Comparison of ENCODE assay signal across 20 cellular contexts in genomic region chr14:90743826-90744225, GRCh38.
"Had no signal": no experiment of that assay in that cellular context is flagged by ENCODE, and none has a peak within 500 bp of the region (broad histone marks: within the 10 kb centered on the region; RNA-seq: fewer than 3 reads in every experiment).

No MANE protein-coding gene starts in this region.

- H3K4me3 ChIP-seq: SJSA1, suprapubic skin had no signal

- H3K27ac Mint-ChIP-seq: activated B cell treated with CpG ODN at 0.5 μM for 24 hours; activated naive CD4-positive, alpha-beta T cell treated with anti-CD3 and anti-CD28 coated beads, Interleukin-2, amount 50 U/mL, for 72 hours; dendritic cell treated with granulocyte-macrophage colony-stimulating factor and Interleukin-4, amounts not matched to agents 40 ng/mL and 50 ng/mL, for 4 days; nephron progenitor cell; T-helper 2 cell treated with Interferon-gamma antibody and Interleukin-4, amounts not matched to agents 5 μg/mL and 100 μg/mL, for 36 hours had no signal

- H3K4me3 Mint-ChIP-seq: activated B cell treated with CpG ODN at 0.5 μM for 24 hours; activated T-cell treated with anti-CD3 and anti-CD28 coated beads, Interleukin-2, amount 50 U/mL, for 72 hours; brain; dendritic cell treated with granulocyte-macrophage colony-stimulating factor and Interleukin-4, amounts not matched to agents 40 ng/mL and 50 ng/mL, for 4 days; nephron progenitor cell; T-helper 2 cell treated with Interferon-gamma antibody and Interleukin-4, amounts not matched to agents 5 μg/mL and 100 μg/mL, for 36 hours had no signal

- H3K4me1 Mint-ChIP-seq: activated B cell treated with CpG ODN at 0.5 μM for 24 hours, nephron progenitor cell had no signal

- H3K27me3 Mint-ChIP-seq: activated B cell treated with CpG ODN at 0.5 μM for 24 hours; brain; dendritic cell treated with granulocyte-macrophage colony-stimulating factor and Interleukin-4, amounts not matched to agents 40 ng/mL and 50 ng/mL, for 4 days had no signal

- H3K9me3 ChIP-seq: SJSA1, suprapubic skin had no signal

- ATAC-seq: activated naive CD4-positive, alpha-beta T cell treated with anti-CD3 and anti-CD28 coated beads, Interleukin-2, amount 50 U/mL, for 72 hours; activated T-cell treated with anti-CD3 and anti-CD28 coated beads, Interleukin-2, amount 50 U/mL, for 72 hours had no signal

- H3K4me1 ChIP-seq: SJSA1, suprapubic skin had no signal

- H3K36me3 ChIP-seq: suprapubic skin had no signal

- H3K27ac ChIP-seq: epithelial cell of prostate, SJSA1, suprapubic skin had no signal

- H3K27me3 ChIP-seq: SJSA1, suprapubic skin had no signal

- DNase-seq: activated B cell treated with CpG ODN at 0.5 μM for 24 hours; activated CD4-positive, alpha-beta T cell treated with anti-CD3 and anti-CD28 coated beads for 48 hours; activated CD8-positive, alpha-beta memory T cell treated with anti-CD3 and anti-CD28 coated beads, Interleukin-2, amount 50 U/mL, for 48 hours; activated gamma-delta T cell; activated T-cell treated with anti-CD3 and anti-CD28 coated beads, Interleukin-2, amount 50 U/mL, for 72 hours; hypothalamus; kidney; nephron progenitor cell; occipital lobe; stimulated activated CD4-positive, alpha-beta T cell treated with anti-CD3 and anti-CD28 coated beads, Interleukin-15, amount 100 ng/mL, for 24 hours; stimulated activated CD4-positive, alpha-beta T cell treated with anti-CD3 and anti-CD28 coated beads, Interleukin-4, amount 100 ng/mL, for 24 hours; stimulated activated naive CD4-positive, alpha-beta T cell; SW 1271 had no signal
